In the genomic region with DNA sequence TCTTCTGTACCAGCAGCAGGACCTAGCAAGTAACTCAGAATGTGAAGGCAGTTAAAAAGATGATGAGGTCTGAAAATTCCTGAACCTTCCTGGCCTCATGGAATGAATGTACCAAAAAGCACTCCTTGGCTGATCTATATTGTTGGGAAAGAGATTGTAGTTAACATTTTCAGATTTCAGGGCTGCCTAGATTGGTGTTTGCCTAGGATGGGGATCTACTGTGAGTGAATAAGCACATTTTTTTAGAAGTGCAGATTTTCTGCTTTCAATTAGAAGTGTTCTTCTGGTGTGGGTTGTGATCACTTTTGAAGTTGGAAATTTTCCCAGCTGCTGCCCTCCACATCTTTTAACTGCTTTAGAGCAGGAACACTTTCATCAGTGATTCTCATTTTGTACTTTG, we compare ENCODE assay signal across 13 cellular contexts. TPM values are rescaled to one million over a fixed set of nuclear protein-coding genes. Genes with fewer than 3 reads are reported as not detected.
A peak's percentile ranks its signal among the peaks of the same experiment; 100 is the strongest.
DNase-seq lines count a peak whose midpoint lies in the region; ATAC-seq and TF ChIP-seq lines count a peak whose summit lies in the region.
"Had no signal": no experiment of that assay in that cellular context is flagged by ENCODE, and none has a peak within 500 bp of the region (broad histone marks: within the 10 kb centered on the region; RNA-seq: fewer than 3 reads in every experiment).

No MANE protein-coding gene starts in this region.

- peak overlapping the region in 4 of 11 experiments; percentile 1 to 24 (median 4); a peak in 2 of 22 replicates for H3K27ac ChIP-seq in BLaER1 treated with 17β-estradiol and CSF1 and Interleukin-3, amounts not matched to agents 10 nM and 100 nM
- H3K27ac ChIP-seq in KMS-11 = no peak overlapping the region

- DNase-seq in NAMALWA (ENCODE audit: low spot score) (no peak), NCI-H1092 treated with DMSO at 0.1 percent for 48 hours (lab: John Stamatoyannopoulos, UW) (no peak)
- DNase-seq: activated CD4-positive, alpha-beta T cell treated with anti-CD3 and anti-CD28 coated beads for 48 hours; amniotic stem cell; esophagus squamous epithelium; retina had no signal

- ATAC-seq in HG03175 (IDR thresholded peaks at IDR 0.05; ENCODE audit: unreplicated experiment) = no peak
- ATAC-seq in HG03196 (IDR thresholded peaks at IDR 0.05; ENCODE audit: unreplicated experiment) = no peak

- H2AFZ ChIP-seq in KMS-11 (ENCODE audit: low read depth) = no peak overlapping the region

- no peak for TF ChIP-seq CTCF in KMS-11 (conservative IDR thresholded peaks at IDR 0.05; ENCODE audit: low read depth, low read length)
- TF ChIP-seq CTCF in brain (conservative IDR thresholded peaks at IDR 0.05) = no peak
- TF ChIP-seq CTCF in nephron (IDR thresholded peaks at IDR 0.05; ENCODE audit: unreplicated experiment in 3 of 3) = no peak

- H3K27me3 Mint-ChIP-seq in brain = peaks cover 11% of the 10 kb centered on the region
- H3K27me3 Mint-ChIP-seq in nephron (ENCODE audit: low read depth) = no peaks in the 10 kb centered on the region
- H3K27me3 Mint-ChIP-seq: IgD-negative memory B cell had no signal

- peak overlapping the region in 5 of 11 experiments; percentile 0 to 100 (median 29); a peak in 8 of 22 replicates for H3K9ac ChIP-seq in BLaER1 treated with 17β-estradiol and CSF1 and Interleukin-3, amounts not matched to agents 10 nM and 100 nM
- H3K9ac ChIP-seq in KMS-11 = no peak overlapping the region

- no peaks in the 10 kb centered on the region for H3K27me3 ChIP-seq in BLaER1 treated with 17β-estradiol and CSF1 and Interleukin-3, amounts not matched to agents 10 nM and 100 nM
- H3K27me3 ChIP-seq in KMS-11 (ENCODE audit: insufficient read depth, low read depth) = no peaks in the 10 kb centered on the region
- H3K27me3 ChIP-seq: esophagus squamous epithelium had no signal

- H3K4me1 ChIP-seq in BLaER1 treated with 17β-estradiol and CSF1 and Interleukin-3, amounts not matched to agents 10 nM and 100 nM = peaks cover 42 to 79% (median 60%) of the 10 kb centered on the region in 10 experiments
- peaks cover 72% of the 10 kb centered on the region for H3K4me1 ChIP-seq in KMS-11 (ENCODE audit: low read depth, poor library complexity, severe bottlenecking)

- H3K27ac Mint-ChIP-seq in brain (peak overlapping the region in 3 of 5 experiments; percentile 15 to 89 (median 25)), nephron (peak overlapping the region; percentile 22 to 64 (median 42))

- H3K4me3 Mint-ChIP-seq in brain (peak overlapping the region; percentile 2 to 79 (median 41)), nephron (peak overlapping the region in 1 of 3 experiments; percentile 2)

- H4K20me1 ChIP-seq in BLaER1 treated with 17β-estradiol and CSF1 and Interleukin-3, amounts not matched to agents 10 nM and 100 nM = peaks cover 91 to 99% (median 96%) of the 10 kb centered on the region in 11 experiments
- peaks cover 25% of the 10 kb centered on the region for H4K20me1 ChIP-seq in KMS-11 (ENCODE audit: insufficient read depth)

- H3K9me3 Mint-ChIP-seq in brain (no peaks in the 10 kb centered on the region), nephron (no peaks in the 10 kb centered on the region)
- H3K9me3 Mint-ChIP-seq: IgD-negative memory B cell had no signal

- H3K79me2 ChIP-seq in KMS-11 (ENCODE audit: insufficient read depth, low read depth) = peaks cover 95% of the 10 kb centered on the region

- peak overlapping the region; percentile 51 to 96 (median 85) for H3K4me2 ChIP-seq in BLaER1 treated with 17β-estradiol and CSF1 and Interleukin-3, amounts not matched to agents 10 nM and 100 nM
- peak overlapping the region; percentile 62; the same call in 1 of the 2 replicates for H3K4me2 ChIP-seq in KMS-11

- H3K36me3 Mint-ChIP-seq in brain (peaks cover 14% of the 10 kb centered on the region), nephron (ENCODE audit: low read depth) (peaks cover 27% of the 10 kb centered on the region)

- H3K36me3 ChIP-seq in BLaER1 treated with 17β-estradiol and CSF1 and Interleukin-3, amounts not matched to agents 10 nM and 100 nM = peaks cover 37 to 94% (median 84%) of the 10 kb centered on the region in 11 experiments
- H3K36me3 ChIP-seq in KMS-11 (ENCODE audit: insufficient read depth) = no peaks in the 10 kb centered on the region; the same call in 1 of the 2 replicates

- H3K9me3 ChIP-seq in BLaER1 treated with 17β-estradiol and CSF1 and Interleukin-3, amounts not matched to agents 10 nM and 100 nM (replicated peaks in 1 of 11) = no peaks in the 10 kb centered on the region
- H3K9me3 ChIP-seq: esophagus squamous epithelium had no signal

- H3K4me1 Mint-ChIP-seq in brain = peaks cover 92% of the 10 kb centered on the region
- peaks cover 90% of the 10 kb centered on the region for H3K4me1 Mint-ChIP-seq in nephron

- H3K4me3 ChIP-seq in BLaER1 treated with 17β-estradiol and CSF1 and Interleukin-3, amounts not matched to agents 10 nM and 100 nM = peak overlapping the region in 3 of 10 experiments; percentile 7 to 98 (median 35); a peak in 3 of 20 replicates
- no peak overlapping the region for H3K4me3 ChIP-seq in KMS-11 (IDR thresholded peaks at IDR 0.05; ENCODE audit: insufficient read depth, low read depth, low read length)
- H3K4me3 ChIP-seq: esophagus squamous epithelium had no signal

RNA-seq across cellular contexts. Expression of a gene that starts 6.2 kb away (rescaled TPM):
- 9.8 TPM for polyA plus RNA-seq in brain (ENCODE audit: insufficient read depth, low read depth, low replicate concordance)
